ENCODE assay signal across 9 cellular contexts in the genomic region with DNA sequence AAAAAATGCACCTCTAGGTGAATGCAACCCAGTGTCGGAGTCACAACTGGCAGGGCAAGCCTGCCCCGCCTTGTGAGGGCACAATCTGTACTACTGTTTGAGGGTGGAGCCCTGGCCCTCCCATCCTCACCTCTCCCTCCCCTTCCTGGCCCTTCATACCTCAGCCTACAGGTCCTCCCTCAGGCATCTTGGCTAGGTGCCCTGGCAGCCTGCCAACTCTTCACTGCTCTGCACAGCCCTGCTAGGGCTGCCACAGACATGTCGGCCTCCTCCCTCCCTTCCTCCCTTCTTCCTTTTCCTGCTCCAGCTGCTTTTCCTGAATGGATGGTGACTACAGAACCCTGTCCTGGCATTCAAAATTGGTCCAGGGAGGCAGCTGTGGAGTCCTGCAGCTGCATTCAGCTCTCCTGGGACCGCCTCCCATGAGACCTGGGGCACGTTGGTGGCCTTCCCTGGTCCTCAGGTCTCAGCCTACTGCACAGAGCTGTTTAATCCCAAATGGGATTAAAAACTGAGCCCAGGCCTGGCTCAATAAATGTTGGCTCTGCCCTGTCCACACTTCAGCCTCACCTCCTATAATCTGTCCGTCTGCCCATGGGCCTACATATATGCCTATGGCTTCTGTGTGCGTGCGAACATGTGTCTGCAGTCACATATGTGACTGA. TPM values are rescaled to one million over a fixed set of nuclear protein-coding genes. Genes with fewer than 3 reads are reported as not detected.
DNase-seq lines count a peak whose midpoint lies in the region; ATAC-seq and TF ChIP-seq lines count a peak whose summit lies in the region.
"Had no signal": no experiment of that assay in that cellular context is flagged by ENCODE, and none has a peak within 500 bp of the region (broad histone marks: within the 10 kb centered on the region; RNA-seq: fewer than 3 reads in every experiment).

No MANE protein-coding gene starts in this region.

- H3K36me3 Mint-ChIP-seq in chondrocyte (ENCODE audit: low read depth), result no peaks in the 10 kb centered on the region

- DNase-seq in NCI-H1092 treated with DMSO at 0.1 percent for 48 hours (lab: John Stamatoyannopoulos, UW) (peak; percentile 81), SK-N-DZ (ENCODE audit: low spot score) (peak; percentile 48), iPS-NIHi11 (ENCODE audit: low spot score) (peak; percentile 48), aorta (peak; percentile 58 to 84), chondrocyte (ENCODE audit: low spot score) (no peak), NCI-H1048 (lab: John Stamatoyannopoulos, UW) (no peak)

- H3K9ac ChIP-seq in BLaER1, result no peak overlapping the region

- peaks cover 48% of the 10 kb centered on the region for H3K27me3 Mint-ChIP-seq in chondrocyte (ENCODE audit: low read depth)

- H3K27me3 ChIP-seq in BLaER1, result peaks cover 18% of the 10 kb centered on the region
- H3K27me3 ChIP-seq in aorta (ENCODE audit: control insufficient read depth in 1 of 2, insufficient read depth in 2 of 2, low read length in 1 of 2), result no peaks in the 10 kb centered on the region

- no peak overlapping the region for H3K4me3 Mint-ChIP-seq in chondrocyte (ENCODE audit: unreplicated experiment)

- WGBS in aorta, 2 donors, result 59 to 63% methylated on average over 8 of the region's 8 CpGs

- no peaks in the 10 kb centered on the region for H3K9me3 Mint-ChIP-seq in chondrocyte (ENCODE audit: low read depth)

- peaks cover 7% of the 10 kb centered on the region; the same call in 1 of the 2 replicates for H4K20me1 ChIP-seq in BLaER1

- no peak overlapping the region for H3K4me3 ChIP-seq in BLaER1
- no peak overlapping the region for H3K4me3 ChIP-seq in aorta (ENCODE audit: low read length in 2 of 2)

- H3K36me3 ChIP-seq in BLaER1 (no peaks in the 10 kb centered on the region), aorta (ENCODE audit: control insufficient read depth in 1 of 2, insufficient read depth in 2 of 2, low read length in 1 of 2) (no peaks in the 10 kb centered on the region)

- intact Hi-C loops in aorta (cut with DNase I), result no loop called here

- no peaks in the 10 kb centered on the region for H3K4me1 Mint-ChIP-seq in chondrocyte (ENCODE audit: low read depth)

- no peak overlapping the region for H3K27ac ChIP-seq in BLaER1
- no peak overlapping the region for H3K27ac ChIP-seq in aorta (ENCODE audit: low read depth in 1 of 2, low read length in 2 of 2)

- peak; percentile 39 for ATAC-seq in aorta (ENCODE audit: low FRiP score)
- no peak for ATAC-seq in GM18909 (IDR thresholded peaks at IDR 0.05; ENCODE audit: poor library complexity, unreplicated experiment)

- no peak for TF ChIP-seq CTCF in chondrocyte (IDR thresholded peaks at IDR 0.05)

- H3K4me1 ChIP-seq in BLaER1 (peaks cover 26% of the 10 kb centered on the region), aorta (ENCODE audit: control insufficient read depth in 1 of 2, insufficient read depth in 2 of 2, low read length in 2 of 2) (no peaks in the 10 kb centered on the region)

- H3K4me2 ChIP-seq in BLaER1, result peak overlapping the region; percentile 69

- no peak overlapping the region for H3K27ac Mint-ChIP-seq in chondrocyte (ENCODE audit: unreplicated experiment)

- no peaks in the 10 kb centered on the region for H3K9me3 ChIP-seq in BLaER1
- H3K9me3 ChIP-seq in aorta (ENCODE audit: control insufficient read depth, low read length), result peaks cover 2% of the 10 kb centered on the region

RNA-seq across cellular contexts. Expression of a gene that starts 52.7 kb away (rescaled TPM):
- polyA plus RNA-seq in SK-N-DZ (2014; cell fraction: cytosol; rRNA removed), result 0.14 TPM in 1 of 2 replicates, not detected in the other
- not detected in 2 replicates for polyA plus RNA-seq in SK-N-DZ (2014; cell fraction: nucleus; rRNA removed)
- total RNA-seq in aorta (not detected), chondrocyte (not detected in 3 replicates)
- not detected for polyA plus RNA-seq in aorta
- total RNA-seq: RPMI7951 had no signal

Comparison
In these comparisons a context has a peak if more than half of its experiments do, and no peak if none do; other contexts are left out.
1. DNase-seq: peak in NCI-H1092 treated with DMSO at 0.1 percent for 48 hours (single experiment), SK-N-DZ (single experiment), iPS-NIHi11 (single experiment) and aorta (2 of 2); none in chondrocyte (single experiment) and NCI-H1048 (single experiment).